8 cellular contexts compared by ENCODE assay signal in genomic region chr7:50449881-50450690, GRCh38. TPM values are rescaled to one million over a fixed set of nuclear protein-coding genes. Genes with fewer than 3 reads are reported as not detected.
DNase-seq lines count a peak whose midpoint lies in the region; ATAC-seq and TF ChIP-seq lines count a peak whose summit lies in the region.

FIGNL1 (minus strand) TSS chr7:50450350; CDS start chr7:50447287, 3,063 bp downstream.

- in situ Hi-C loops in GM18951 (cut with MboI; ENCODE audit: low sequenced_read_pairs, unreplicated experiment), result loop anchor here (25.0 kb wide), 1 partner anchor 212 kb away; no protein-coding TSS in a partner anchor

- no peaks in the 10 kb centered on the region for H3K36me3 ChIP-seq in kidney epithelial cell (ENCODE audit: control insufficient read depth, insufficient read depth, low read length)

- peak; percentile 90 for ATAC-seq in HG03159 (IDR thresholded peaks at IDR 0.05; ENCODE audit: unreplicated experiment)

- peak; percentile 89 for TF ChIP-seq POLR2A in GM18951 (IDR thresholded peaks at IDR 0.05; ENCODE audit: extremely low read depth, insufficient read depth, insufficient read length)

- no peaks in the 10 kb centered on the region for H3K27me3 ChIP-seq in kidney epithelial cell (ENCODE audit: control insufficient read depth, insufficient read depth, low read length)

- DNase-seq in AG09319 (ENCODE audit: extremely low read depth, low read depth) (peak; percentile 40), NCI-H2227 (lab: John Stamatoyannopoulos, UW; ENCODE audit: unreplicated experiment) (peak; percentile 89), cerebellar nuclear complex (lab: John Stamatoyannopoulos, UW) (peak; percentile 10 to 21), kidney epithelial cell (ENCODE audit: low read depth) (no peak)
- peak; percentile 89 for DNase-seq in activated CD4-positive, CD25-positive, alpha-beta regulatory T cell treated with anti-CD3 and anti-CD28 coated beads, Interleukin-2, amount 50 U/mL, for 72 hours
- peak; percentile 65 to 79 for DNase-seq in stimulated activated CD4-positive, alpha-beta T cell treated with anti-CD3 and anti-CD28 coated beads, Interleukin-15, amount 100 ng/mL, for 48 hours (ENCODE audit: low read depth in 2 of 2)

- peak within 1 kb of the TSS; percentile 72 for H3K4me3 ChIP-seq in kidney epithelial cell (ENCODE audit: low read depth, low read length)

- TF ChIP-seq CTCF in AG09319 (IDR thresholded peaks at IDR 0.05; ENCODE audit: low read depth, low read length), result no peak
- TF ChIP-seq CTCF in kidney epithelial cell (IDR thresholded peaks at IDR 0.05; ENCODE audit: insufficient read depth, low read length, poor library complexity, severe bottlenecking), result no peak

RNA-seq across cellular contexts. Expression of gene FIGNL1, which starts in this region (rescaled TPM):
- 17.0 and 27.5 TPM in 2 replicates for total RNA-seq in kidney epithelial cell
